In genomic region chr2:141399270-141399669, GRCh38 we compare ENCODE assay signal across 11 cellular contexts.
DNase-seq lines count a peak whose midpoint lies in the region; ATAC-seq, FAIRE-seq and TF ChIP-seq lines count a peak whose summit lies in the region.
"Had no signal": no experiment of that assay in that cellular context is flagged by ENCODE, and none has a peak within 500 bp of the region (broad histone marks: within the 10 kb centered on the region; RNA-seq: fewer than 3 reads in every experiment).

No MANE protein-coding gene starts in this region.

- no peaks in the 10 kb centered on the region for H3K36me3 Mint-ChIP-seq in WTC11

- H3K9me3 ChIP-seq in DND-41 (ENCODE audit: insufficient read depth, low read length, severe bottlenecking) (peaks cover 6% of the 10 kb centered on the region), HepG2 (ENCODE audit: low read length) (no peaks in the 10 kb centered on the region), suprapubic skin (no peaks in the 10 kb centered on the region)
- H3K9me3 ChIP-seq: stomach had no signal

- intact Hi-C loops in HepG2 (cut with micrococcal nuclease; ENCODE audit: unreplicated experiment) = loop anchor here (10.0 kb wide), 1 partner anchor 464 kb away; no protein-coding TSS in a partner anchor

- peak overlapping the region; percentile 19; the same call in 1 of the 2 replicates for H2AFZ ChIP-seq in DND-41 (ENCODE audit: low read depth, low read length)
- no peak overlapping the region for H2AFZ ChIP-seq in HepG2 (ENCODE audit: low read length)

- no peaks in the 10 kb centered on the region for H3K36me3 ChIP-seq in DND-41 (ENCODE audit: insufficient read depth, low read length)
- no peaks in the 10 kb centered on the region for H3K36me3 ChIP-seq in HepG2 (replicated peaks in 1 of 2; ENCODE audit: control insufficient read depth in 1 of 2, insufficient read depth in 2 of 2, low read length in 2 of 2)
- H3K36me3 ChIP-seq in suprapubic skin = no peaks in the 10 kb centered on the region
- H3K36me3 ChIP-seq: stomach had no signal

- in situ Hi-C loops in HepG2 (cut with HindIII; ENCODE audit: extremely low pct_ligation_motif_present, low pct_unique_long_range_greater_than_20kb) = no loop called here

- DNase-seq in DND-41 = no peak
- peak; percentile 20 for DNase-seq in WTC11 (ENCODE audit: low spot score)
- peak; percentile 12 for DNase-seq in HepG2 (ENCODE audit: low spot score)
- DNase-seq in NCI-H2196 treated with DMSO at 0.1 percent for 48 hours (lab: John Stamatoyannopoulos, UW; ENCODE audit: unreplicated experiment) = no peak
- DNase-seq in NCI-H2227 (lab: John Stamatoyannopoulos, UW; ENCODE audit: unreplicated experiment) = no peak
- DNase-seq in suprapubic skin (ENCODE audit: low spot score in 2 of 2) = no peak
- DNase-seq: GF-D8, stomach had no signal

- no peak overlapping the region for H3K4me3 Mint-ChIP-seq in WTC11
- H3K4me3 Mint-ChIP-seq: central memory CD8-positive, alpha-beta T cell had no signal

- H4K20me1 ChIP-seq in DND-41 (ENCODE audit: insufficient read depth, low read length) (no peaks in the 10 kb centered on the region), HepG2 (ENCODE audit: insufficient read depth, low read length) (no peaks in the 10 kb centered on the region)

- TF ChIP-seq EP300 in HepG2 (IDR thresholded peaks at IDR 0.05; ENCODE audit: low read depth in 2 of 2, low read length in 2 of 2) (no peak), HepG2 (CRISPR knock-in tag; IDR thresholded peaks at IDR 0.05; ENCODE audit: borderline replicate concordance) (no peak), suprapubic skin (IDR thresholded peaks at IDR 0.05) (no peak)

- no TSS peak for BruUV-seq in HepG2 (replicated peaks; lab: Mats Ljungman, UMichigan)

- 3% methylated on average over 1 of the region's 1 CpG for WGBS in HepG2 (ENCODE audit: low lambda C conversion rate)
- 76% methylated on average over 1 of the region's 1 CpG for WGBS in suprapubic skin

- ATAC-seq in DND-41 (ENCODE audit: insufficient read depth, low read depth) = no peak
- peak; percentile 62 for ATAC-seq in HG03159 (IDR thresholded peaks at IDR 0.05; ENCODE audit: unreplicated experiment)
- ATAC-seq in WTC11 = peak; percentile 84
- peak; percentile 88 for ATAC-seq in HepG2
- no peak for ATAC-seq in HG03571 (IDR thresholded peaks at IDR 0.05; ENCODE audit: unreplicated experiment)

- no peak overlapping the region for H3K9ac ChIP-seq in DND-41 (ENCODE audit: low read depth, low read length)
- no peak overlapping the region for H3K9ac ChIP-seq in HepG2 (ENCODE audit: insufficient read depth, low read depth, low read length)

- H3K27me3 Mint-ChIP-seq in WTC11 (ENCODE audit: low read depth) = no peaks in the 10 kb centered on the region
- H3K27me3 Mint-ChIP-seq: central memory CD8-positive, alpha-beta T cell had no signal

- H3K4me2 ChIP-seq in DND-41 (ENCODE audit: insufficient read depth, low read length) = no peak overlapping the region
- no peak overlapping the region for H3K4me2 ChIP-seq in HepG2 (ENCODE audit: low read depth, low read length)

- no peak for TF ChIP-seq RAD21 in HepG2 (CRISPR knock-in tag; IDR thresholded peaks at IDR 0.05)

- H3K79me2 ChIP-seq in DND-41 (ENCODE audit: insufficient read depth, low read length) (no peaks in the 10 kb centered on the region), HepG2 (ENCODE audit: insufficient read depth, low read length) (no peaks in the 10 kb centered on the region)

- POLR2A ChIA-PET in WTC11 (lab: Charles Lee) = no interaction called here
- POLR2A ChIA-PET in HepG2 (lab: Yijun Ruan, JAX) = no interaction called here

- H3K27me3 ChIP-seq in DND-41 (ENCODE audit: insufficient read depth, low read length, poor library complexity) (no peaks in the 10 kb centered on the region), HepG2 (ENCODE audit: control insufficient read depth in 1 of 2, insufficient read depth in 2 of 2, low read length in 2 of 2) (no peaks in the 10 kb centered on the region), suprapubic skin (no peaks in the 10 kb centered on the region)
- H3K27me3 ChIP-seq: stomach had no signal

- H3K4me1 ChIP-seq in DND-41 (ENCODE audit: insufficient read depth, low read length) = peaks cover 10% of the 10 kb centered on the region; the same call in 1 of the 2 replicates
- no peaks in the 10 kb centered on the region for H3K4me1 ChIP-seq in HepG2 (ENCODE audit: insufficient read depth, low read length)
- H3K4me1 ChIP-seq in suprapubic skin = no peaks in the 10 kb centered on the region
- H3K4me1 ChIP-seq: stomach had no signal

- H3K9me3 Mint-ChIP-seq in WTC11 = no peaks in the 10 kb centered on the region

- CTCF ChIA-PET in WTC11 (lab: Charles Lee) = no interaction called here
- CTCF ChIA-PET in HepG2 (lab: Yijun Ruan, JAX; ENCODE audit: low intra/inter-chr PET ratio, low total read pairs) = no interaction called here

- peak overlapping the region; percentile 82; the same call in 1 of the 2 replicates for H3K27ac Mint-ChIP-seq in WTC11

- H3K4me3 ChIP-seq in DND-41 (ENCODE audit: low read depth in 1 of 2, low read length in 2 of 2) (no peak overlapping the region), HepG2 (replicated peaks in 1 of 3; ENCODE audit: insufficient read depth in 1 of 3, low read depth in 2 of 3, low read length in 3 of 3) (no peak overlapping the region), suprapubic skin (no peak overlapping the region)
- H3K4me3 ChIP-seq: stomach had no signal

- H3K4me1 Mint-ChIP-seq in WTC11 = peaks cover 5% of the 10 kb centered on the region
- H3K4me1 Mint-ChIP-seq: central memory CD8-positive, alpha-beta T cell had no signal

- no peak overlapping the region for H3K27ac ChIP-seq in DND-41 (ENCODE audit: low read length)
- H3K27ac ChIP-seq in HepG2 (ENCODE audit: extremely low read length, insufficient read depth, low read length) = no peak overlapping the region
- H3K27ac ChIP-seq in suprapubic skin = no peak overlapping the region
- H3K27ac ChIP-seq: stomach had no signal

- no peak for FAIRE-seq in HepG2 (lab: Jason Lieb, UNC)

- no peak for TF ChIP-seq POLR2A in HepG2 (IDR thresholded peaks at IDR 0.05; ENCODE audit: insufficient read depth in 1 of 2, low read depth in 2 of 2, low read length in 2 of 2)
- no peak for TF ChIP-seq POLR2A in suprapubic skin (IDR thresholded peaks at IDR 0.05)

- peak; percentile 17 for TF ChIP-seq CTCF in DND-41 (IDR thresholded peaks at IDR 0.05; ENCODE audit: borderline replicate concordance, extremely low read depth, low read length, poor library complexity, severe bottlenecking)
- no peak for TF ChIP-seq CTCF in WTC11 (IDR thresholded peaks at IDR 0.05)
- peak; percentile 42 for TF ChIP-seq CTCF in HepG2 (CRISPR knock-in tag; IDR thresholded peaks at IDR 0.05)
- TF ChIP-seq CTCF in suprapubic skin (IDR thresholded peaks at IDR 0.05) = no peak

TF ChIP-seq in WTC11, 78 proteins besides CTCF, POLR2A, EP300 and RAD21:
- TF ChIP-seq, protein P1, sequence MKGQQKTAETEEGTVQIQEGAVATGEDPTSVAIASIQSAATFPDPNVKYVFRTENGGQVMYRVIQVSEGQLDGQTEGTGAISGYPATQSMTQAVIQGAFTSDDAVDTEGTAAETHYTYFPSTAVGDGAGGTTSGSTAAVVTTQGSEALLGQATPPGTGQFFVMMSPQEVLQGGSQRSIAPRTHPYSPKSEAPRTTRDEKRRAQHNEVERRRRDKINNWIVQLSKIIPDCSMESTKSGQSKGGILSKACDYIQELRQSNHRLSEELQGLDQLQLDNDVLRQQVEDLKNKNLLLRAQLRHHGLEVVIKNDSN (CRISPR knock-in tag; IDR thresholded peaks at IDR 0.05) = no peak
- TF ChIP-seq, protein P2, sequence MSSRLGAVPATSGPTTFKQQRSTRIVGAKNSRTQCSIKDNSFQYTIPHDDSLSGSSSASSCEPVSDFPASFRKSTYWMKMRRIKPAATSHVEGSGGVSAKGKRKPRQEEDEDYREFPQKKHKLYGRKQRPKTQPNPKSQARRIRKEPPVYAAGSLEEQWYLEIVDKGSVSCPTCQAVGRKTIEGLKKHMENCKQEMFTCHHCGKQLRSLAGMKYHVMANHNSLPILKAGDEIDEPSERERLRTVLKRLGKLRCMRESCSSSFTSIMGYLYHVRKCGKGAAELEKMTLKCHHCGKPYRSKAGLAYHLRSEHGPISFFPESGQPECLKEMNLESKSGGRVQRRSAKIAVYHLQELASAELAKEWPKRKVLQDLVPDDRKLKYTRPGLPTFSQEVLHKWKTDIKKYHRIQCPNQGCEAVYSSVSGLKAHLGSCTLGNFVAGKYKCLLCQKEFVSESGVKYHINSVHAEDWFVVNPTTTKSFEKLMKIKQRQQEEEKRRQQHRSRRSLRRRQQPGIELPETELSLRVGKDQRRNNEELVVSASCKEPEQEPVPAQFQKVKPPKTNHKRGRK (CRISPR knock-in tag; IDR thresholded peaks at IDR 0.05; ENCODE audit: borderline replicate concordance) = no peak

TF ChIP-seq in HepG2, 621 proteins besides CTCF, POLR2A, EP300 and RAD21:
- TF ChIP-seq STAG1 (CRISPR knock-in tag; IDR thresholded peaks at IDR 0.05) (peak; percentile 65), ZFY (CRISPR knock-in tag; IDR thresholded peaks at IDR 0.05) (no peak)

Comparison
In these comparisons a context has a peak if more than half of its experiments do, and no peak if none do; other contexts are left out.
1. ATAC-seq: peak in HG03159 (single experiment), WTC11 (single experiment) and HepG2 (single experiment); none in DND-41 (single experiment) and HG03571 (single experiment).
2. DNase-seq: peak in WTC11 (single experiment) and HepG2 (single experiment); none in DND-41 (single experiment), NCI-H2196 treated with DMSO at 0.1 percent for 48 hours (single experiment), NCI-H2227 (single experiment) and suprapubic skin (0 of 2).
3. CTCF ChIP-seq: peak in DND-41 (single experiment) and HepG2 (single experiment); none in WTC11 (single experiment) and suprapubic skin (0 of 2).